11 cellular contexts compared by ENCODE assay signal in genomic region chr5:118519466-118519865, GRCh38.
"Had no signal": no experiment of that assay in that cellular context is flagged by ENCODE, and none has a peak within 500 bp of the region (broad histone marks: within the 10 kb centered on the region; RNA-seq: fewer than 3 reads in every experiment).

No MANE protein-coding gene starts in this region.

- H3K4me3 ChIP-seq: GM23248, GM23338, HAP-1 had no signal

- H3K27ac ChIP-seq: GM23248 had no signal

- FAIRE-seq: H1, H54 had no signal

- H3K4me1 Mint-ChIP-seq: GM23338, H9 had no signal

- H3K4me3 Mint-ChIP-seq: GM23338, H9, HFFc6 had no signal

- H3K9me3 Mint-ChIP-seq: GM23338, H9 had no signal

- H3K9me3 ChIP-seq: HAP-1 had no signal

- H3K27ac Mint-ChIP-seq: GM23338, H9, HFFc6 had no signal

- DNase-seq: GM23248, GOT3, H7, H9, HCEC 1CT, HFFc6 had no signal

- ATAC-seq: GM23338, HCT116 had no signal

- H3K36me3 ChIP-seq: HAP-1 had no signal

- H3K4me1 ChIP-seq: HAP-1 had no signal
